1 cellular context compared by ENCODE assay signal in the genomic region with DNA sequence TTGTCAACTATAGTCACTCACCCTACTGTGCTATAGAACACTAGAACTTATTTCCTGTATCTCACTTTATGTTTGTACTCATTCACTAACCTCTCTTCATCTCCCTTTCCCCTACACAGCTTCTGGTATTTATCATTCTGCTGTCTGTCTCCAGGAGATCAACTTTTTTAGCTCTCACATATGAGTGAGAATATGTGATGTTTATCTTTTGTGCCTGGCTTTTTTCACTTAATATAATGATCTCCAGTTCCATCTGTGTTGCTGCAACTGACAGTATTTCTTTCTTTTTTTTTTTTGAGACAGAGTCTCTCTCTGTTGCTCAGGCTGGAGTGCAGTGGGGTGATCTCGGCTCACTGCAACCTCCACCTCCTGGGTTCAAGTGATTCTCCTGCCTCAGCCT.
TF ChIP-seq lines count a peak whose summit lies in the region.

No MANE protein-coding gene starts in this region.

TF ChIP-seq in SK-N-SH treated with all-trans-retinoic acid at 6 μM for 48 hours, 23 proteins besides CTCF, POLR2A, EP300 and RAD21 (continued from another document):
- TF ChIP-seq, protein P1, sequence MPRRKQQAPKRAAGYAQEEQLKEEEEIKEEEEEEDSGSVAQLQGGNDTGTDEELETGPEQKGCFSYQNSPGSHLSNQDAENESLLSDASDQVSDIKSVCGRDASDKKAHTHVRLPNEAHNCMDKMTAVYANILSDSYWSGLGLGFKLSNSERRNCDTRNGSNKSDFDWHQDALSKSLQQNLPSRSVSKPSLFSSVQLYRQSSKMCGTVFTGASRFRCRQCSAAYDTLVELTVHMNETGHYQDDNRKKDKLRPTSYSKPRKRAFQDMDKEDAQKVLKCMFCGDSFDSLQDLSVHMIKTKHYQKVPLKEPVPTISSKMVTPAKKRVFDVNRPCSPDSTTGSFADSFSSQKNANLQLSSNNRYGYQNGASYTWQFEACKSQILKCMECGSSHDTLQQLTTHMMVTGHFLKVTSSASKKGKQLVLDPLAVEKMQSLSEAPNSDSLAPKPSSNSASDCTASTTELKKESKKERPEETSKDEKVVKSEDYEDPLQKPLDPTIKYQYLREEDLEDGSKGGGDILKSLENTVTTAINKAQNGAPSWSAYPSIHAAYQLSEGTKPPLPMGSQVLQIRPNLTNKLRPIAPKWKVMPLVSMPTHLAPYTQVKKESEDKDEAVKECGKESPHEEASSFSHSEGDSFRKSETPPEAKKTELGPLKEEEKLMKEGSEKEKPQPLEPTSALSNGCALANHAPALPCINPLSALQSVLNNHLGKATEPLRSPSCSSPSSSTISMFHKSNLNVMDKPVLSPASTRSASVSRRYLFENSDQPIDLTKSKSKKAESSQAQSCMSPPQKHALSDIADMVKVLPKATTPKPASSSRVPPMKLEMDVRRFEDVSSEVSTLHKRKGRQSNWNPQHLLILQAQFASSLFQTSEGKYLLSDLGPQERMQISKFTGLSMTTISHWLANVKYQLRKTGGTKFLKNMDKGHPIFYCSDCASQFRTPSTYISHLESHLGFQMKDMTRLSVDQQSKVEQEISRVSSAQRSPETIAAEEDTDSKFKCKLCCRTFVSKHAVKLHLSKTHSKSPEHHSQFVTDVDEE (CRISPR knock-in tag; IDR thresholded peaks at IDR 0.05) = peak; percentile 72; the same call in 1 of the 2 replicates
